ENCODE assay signal across 1 cellular context in the genomic region with DNA sequence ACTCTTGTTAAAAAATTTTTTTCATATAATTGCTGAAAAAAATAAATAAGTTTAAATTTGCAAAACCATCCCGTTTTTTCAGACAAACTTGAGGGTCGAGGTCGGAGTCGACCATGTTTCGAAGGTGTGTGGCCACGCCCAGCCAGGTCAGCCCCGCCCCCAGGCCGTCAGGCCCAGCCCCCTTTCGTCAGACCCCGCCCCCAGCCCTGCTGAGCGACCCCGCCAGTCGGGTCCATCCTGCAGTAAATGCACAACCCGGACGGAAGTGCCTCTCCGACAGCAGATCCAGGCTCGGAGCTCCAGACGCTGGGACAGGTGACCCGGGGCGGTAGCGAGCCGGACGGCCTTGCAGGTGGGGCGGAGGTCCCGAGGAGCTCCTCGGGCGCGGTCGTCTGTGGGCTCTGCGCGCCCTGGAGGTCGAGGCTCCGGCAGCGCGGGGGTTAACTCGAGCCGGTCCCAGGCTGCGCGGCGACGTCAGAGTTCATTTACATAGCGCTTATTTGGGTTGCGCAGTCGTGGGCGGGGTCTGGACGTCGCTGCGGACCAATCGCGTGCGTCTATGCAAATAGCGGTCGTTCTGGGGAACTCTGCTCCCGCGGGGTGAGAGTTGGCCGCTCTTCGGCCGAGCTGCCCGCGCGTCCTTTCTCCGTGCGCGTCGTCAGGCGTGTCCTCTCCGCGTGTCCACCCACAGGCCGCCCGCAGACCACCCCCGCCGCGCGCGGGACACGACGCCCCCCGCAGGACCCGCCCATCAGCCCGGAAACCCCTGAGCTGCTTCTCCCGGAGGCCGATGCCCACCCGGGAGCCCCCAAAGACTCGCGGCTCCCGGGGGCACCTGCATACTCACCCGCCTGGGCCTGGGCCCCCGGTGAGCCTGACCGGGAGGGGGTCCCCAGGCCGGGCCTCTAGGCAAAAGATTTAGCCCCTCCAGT.
TF ChIP-seq lines count a peak whose summit lies in the region.

A gene with protein sequence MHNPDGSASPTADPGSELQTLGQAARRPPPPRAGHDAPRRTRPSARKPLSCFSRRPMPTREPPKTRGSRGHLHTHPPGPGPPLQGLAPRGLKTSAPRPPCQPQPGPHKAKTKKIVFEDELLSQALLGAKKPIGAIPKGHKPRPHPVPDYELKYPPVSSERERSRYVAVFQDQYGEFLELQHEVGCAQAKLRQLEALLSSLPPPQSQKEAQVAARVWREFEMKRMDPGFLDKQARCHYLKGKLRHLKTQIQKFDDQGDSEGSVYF (plus strand): TSS at position 225 of the 932 bp plus-strand sequence. CDS start 22 bp downstream, at position 247.

TF ChIP-seq in HepG2, 621 proteins besides CTCF, POLR2A, EP300 and RAD21 (continued from another document and continues in another):
- TF ChIP-seq KDM5A (IDR thresholded peaks at IDR 0.05; ENCODE audit: borderline replicate concordance, low read length) (peak; percentile 52; the same call in 1 of the 2 replicates), ZNF557 (CRISPR knock-in tag; IDR thresholded peaks at IDR 0.05) (no peak), LCORL (IDR thresholded peaks at IDR 0.05) (no peak), LCORL (CRISPR knock-in tag; IDR thresholded peaks at IDR 0.05) (peak; percentile 67; the same call in 1 of the 2 replicates), CC2D1A (CRISPR knock-in tag; IDR thresholded peaks at IDR 0.05) (no peak), ZNF235 (CRISPR knock-in tag; IDR thresholded peaks at IDR 0.05; ENCODE audit: borderline replicate concordance) (peak; percentile 91; the same call in 1 of the 2 replicates), CHD2 (IDR thresholded peaks at IDR 0.05; ENCODE audit: low read depth, low read length) (peak; percentile 72; the same call in 1 of the 2 replicates), PHF21A (CRISPR knock-in tag; IDR thresholded peaks at IDR 0.05) (peak; percentile 81), GZF1 (CRISPR knock-in tag; IDR thresholded peaks at IDR 0.05) (peak; percentile 57; the same call in 1 of the 2 replicates), SATB2 (CRISPR knock-in tag; IDR thresholded peaks at IDR 0.05) (0 out of 2 replicates have a peak, but pooled peaks have one; percentile 59), BRCA1 (CRISPR knock-in tag; IDR thresholded peaks at IDR 0.05) (no peak), ZNF772 (CRISPR knock-in tag; IDR thresholded peaks at IDR 0.05) (peak; percentile 69; the same call in 1 of the 2 replicates), ZMYM2 (CRISPR knock-in tag; IDR thresholded peaks at IDR 0.05) (no peak), ZNF761 (CRISPR knock-in tag; conservative IDR thresholded peaks at IDR 0.05) (no peak), ZNF543 (CRISPR knock-in tag; IDR thresholded peaks at IDR 0.05) (peak; percentile 68), ZNF598 (CRISPR knock-in tag; IDR thresholded peaks at IDR 0.05; ENCODE audit: borderline replicate concordance) (no peak), ZNF720 (CRISPR knock-in tag; IDR thresholded peaks at IDR 0.05) (no peak), CHD4 (IDR thresholded peaks at IDR 0.05; ENCODE audit: borderline replicate concordance, low read length) (no peak), ZFP36L1 (CRISPR knock-in tag; IDR thresholded peaks at IDR 0.05) (no peak), RBM22 (optimal IDR thresholded peaks at IDR 0.05; ENCODE audit: low read length) (no peak), ZNF724P (CRISPR knock-in tag; IDR thresholded peaks at IDR 0.05; ENCODE audit: borderline replicate concordance) (no peak), ZSCAN30 (CRISPR knock-in tag; IDR thresholded peaks at IDR 0.05) (no peak), ZFAT (CRISPR knock-in tag; conservative IDR thresholded peaks at IDR 0.05) (peak; percentile 82; the same call in 1 of the 2 replicates), ZNF703 (CRISPR knock-in tag; IDR thresholded peaks at IDR 0.05; ENCODE audit: borderline replicate concordance) (0 out of 2 replicates have a peak, but pooled peaks have one; percentile 61), ZNF713 (CRISPR knock-in tag; IDR thresholded peaks at IDR 0.05) (no peak), SP4 (CRISPR knock-in tag; IDR thresholded peaks at IDR 0.05) (peak; percentile 91), TARDBP (CRISPR knock-in tag; IDR thresholded peaks at IDR 0.05) (peak; percentile 47; the same call in 1 of the 2 replicates), PRMT3 (CRISPR knock-in tag; IDR thresholded peaks at IDR 0.05; ENCODE audit: borderline replicate concordance, low read depth) (no peak), PAWR (CRISPR knock-in tag; IDR thresholded peaks at IDR 0.05; ENCODE audit: borderline replicate concordance) (no peak), CENPT (CRISPR knock-in tag; IDR thresholded peaks at IDR 0.05; ENCODE audit: low read depth) (no peak), GATAD1 (CRISPR knock-in tag; IDR thresholded peaks at IDR 0.05) (peak; percentile 59; the same call in 1 of the 2 replicates), ZNF749 (CRISPR knock-in tag; IDR thresholded peaks at IDR 0.05; ENCODE audit: borderline replicate concordance) (no peak), ZNF136 (CRISPR knock-in tag; IDR thresholded peaks at IDR 0.05; ENCODE audit: low read depth) (no peak), PHF8 (CRISPR knock-in tag; IDR thresholded peaks at IDR 0.05) (peak; percentile 84), ZFYVE20 (CRISPR knock-in tag; IDR thresholded peaks at IDR 0.05; ENCODE audit: borderline replicate concordance, low read depth) (no peak), NFRKB (IDR thresholded peaks at IDR 0.05) (no peak)
- TF ChIP-seq, protein P1, sequence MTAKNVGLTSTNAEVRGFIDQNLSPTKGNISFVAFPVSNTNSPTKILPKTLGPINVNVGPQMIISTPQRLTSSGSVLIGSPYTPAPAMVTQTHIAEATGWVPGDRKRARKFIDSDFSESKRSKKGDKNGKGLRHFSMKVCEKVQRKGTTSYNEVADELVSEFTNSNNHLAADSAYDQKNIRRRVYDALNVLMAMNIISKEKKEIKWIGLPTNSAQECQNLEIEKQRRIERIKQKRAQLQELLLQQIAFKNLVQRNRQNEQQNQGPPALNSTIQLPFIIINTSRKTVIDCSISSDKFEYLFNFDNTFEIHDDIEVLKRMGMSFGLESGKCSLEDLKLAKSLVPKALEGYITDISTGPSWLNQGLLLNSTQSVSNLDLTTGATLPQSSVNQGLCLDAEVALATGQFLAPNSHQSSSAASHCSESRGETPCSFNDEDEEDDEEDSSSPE (CRISPR knock-in tag; IDR thresholded peaks at IDR 0.05), result 0 out of 2 replicates have a peak, but pooled peaks have one; percentile 12
- TF ChIP-seq, protein P2, sequence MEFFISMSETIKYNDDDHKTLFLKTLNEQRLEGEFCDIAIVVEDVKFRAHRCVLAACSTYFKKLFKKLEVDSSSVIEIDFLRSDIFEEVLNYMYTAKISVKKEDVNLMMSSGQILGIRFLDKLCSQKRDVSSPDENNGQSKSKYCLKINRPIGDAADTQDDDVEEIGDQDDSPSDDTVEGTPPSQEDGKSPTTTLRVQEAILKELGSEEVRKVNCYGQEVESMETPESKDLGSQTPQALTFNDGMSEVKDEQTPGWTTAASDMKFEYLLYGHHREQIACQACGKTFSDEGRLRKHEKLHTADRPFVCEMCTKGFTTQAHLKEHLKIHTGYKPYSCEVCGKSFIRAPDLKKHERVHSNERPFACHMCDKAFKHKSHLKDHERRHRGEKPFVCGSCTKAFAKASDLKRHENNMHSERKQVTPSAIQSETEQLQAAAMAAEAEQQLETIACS (CRISPR knock-in tag; IDR thresholded peaks at IDR 0.05), result peak; percentile 34; the same call in 1 of the 2 replicates
- TF ChIP-seq, protein P3, sequence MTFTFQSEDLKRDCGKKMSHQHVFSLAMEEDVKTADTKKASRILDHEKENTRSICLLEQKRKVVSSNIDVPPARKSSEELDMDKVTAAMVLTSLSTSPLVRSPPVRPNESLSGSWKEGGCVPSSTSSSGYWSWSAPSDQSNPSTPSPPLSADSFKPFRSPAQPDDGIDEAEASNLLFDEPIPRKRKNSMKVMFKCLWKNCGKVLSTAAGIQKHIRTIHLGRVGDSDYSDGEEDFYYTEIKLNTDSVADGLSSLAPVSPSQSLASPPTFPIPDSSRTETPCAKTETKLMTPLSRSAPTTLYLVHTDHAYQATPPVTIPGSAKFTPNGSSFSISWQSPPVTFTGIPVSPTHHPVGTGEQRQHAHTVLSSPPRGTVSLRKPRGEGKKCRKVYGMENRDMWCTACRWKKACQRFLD (CRISPR knock-in tag; IDR thresholded peaks at IDR 0.05; ENCODE audit: borderline replicate concordance), result no peak; the same call in 1 of the 2 replicates
- TF ChIP-seq, protein P4, sequence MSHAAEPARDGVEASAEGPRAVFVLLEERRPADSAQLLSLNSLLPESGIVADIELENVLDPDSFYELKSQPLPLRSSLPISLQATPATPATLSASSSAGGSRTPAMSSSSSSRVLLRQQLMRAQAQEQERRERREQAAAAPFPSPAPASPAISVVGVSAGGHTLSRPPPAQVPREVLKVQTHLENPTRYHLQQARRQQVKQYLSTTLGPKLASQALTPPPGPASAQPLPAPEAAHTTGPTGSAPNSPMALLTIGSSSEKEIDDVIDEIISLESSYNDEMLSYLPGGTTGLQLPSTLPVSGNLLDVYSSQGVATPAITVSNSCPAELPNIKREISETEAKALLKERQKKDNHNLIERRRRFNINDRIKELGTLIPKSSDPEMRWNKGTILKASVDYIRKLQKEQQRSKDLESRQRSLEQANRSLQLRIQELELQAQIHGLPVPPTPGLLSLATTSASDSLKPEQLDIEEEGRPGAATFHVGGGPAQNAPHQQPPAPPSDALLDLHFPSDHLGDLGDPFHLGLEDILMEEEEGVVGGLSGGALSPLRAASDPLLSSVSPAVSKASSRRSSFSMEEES (CRISPR knock-in tag; IDR thresholded peaks at IDR 0.05), result peak; percentile 32; the same call in 1 of the 2 replicates
- TF ChIP-seq, protein P5, sequence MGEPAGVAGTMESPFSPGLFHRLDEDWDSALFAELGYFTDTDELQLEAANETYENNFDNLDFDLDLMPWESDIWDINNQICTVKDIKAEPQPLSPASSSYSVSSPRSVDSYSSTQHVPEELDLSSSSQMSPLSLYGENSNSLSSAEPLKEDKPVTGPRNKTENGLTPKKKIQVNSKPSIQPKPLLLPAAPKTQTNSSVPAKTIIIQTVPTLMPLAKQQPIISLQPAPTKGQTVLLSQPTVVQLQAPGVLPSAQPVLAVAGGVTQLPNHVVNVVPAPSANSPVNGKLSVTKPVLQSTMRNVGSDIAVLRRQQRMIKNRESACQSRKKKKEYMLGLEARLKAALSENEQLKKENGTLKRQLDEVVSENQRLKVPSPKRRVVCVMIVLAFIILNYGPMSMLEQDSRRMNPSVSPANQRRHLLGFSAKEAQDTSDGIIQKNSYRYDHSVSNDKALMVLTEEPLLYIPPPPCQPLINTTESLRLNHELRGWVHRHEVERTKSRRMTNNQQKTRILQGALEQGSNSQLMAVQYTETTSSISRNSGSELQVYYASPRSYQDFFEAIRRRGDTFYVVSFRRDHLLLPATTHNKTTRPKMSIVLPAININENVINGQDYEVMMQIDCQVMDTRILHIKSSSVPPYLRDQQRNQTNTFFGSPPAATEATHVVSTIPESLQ (CRISPR knock-in tag; conservative IDR thresholded peaks at IDR 0.05), result no peak
- TF ChIP-seq, protein P6, sequence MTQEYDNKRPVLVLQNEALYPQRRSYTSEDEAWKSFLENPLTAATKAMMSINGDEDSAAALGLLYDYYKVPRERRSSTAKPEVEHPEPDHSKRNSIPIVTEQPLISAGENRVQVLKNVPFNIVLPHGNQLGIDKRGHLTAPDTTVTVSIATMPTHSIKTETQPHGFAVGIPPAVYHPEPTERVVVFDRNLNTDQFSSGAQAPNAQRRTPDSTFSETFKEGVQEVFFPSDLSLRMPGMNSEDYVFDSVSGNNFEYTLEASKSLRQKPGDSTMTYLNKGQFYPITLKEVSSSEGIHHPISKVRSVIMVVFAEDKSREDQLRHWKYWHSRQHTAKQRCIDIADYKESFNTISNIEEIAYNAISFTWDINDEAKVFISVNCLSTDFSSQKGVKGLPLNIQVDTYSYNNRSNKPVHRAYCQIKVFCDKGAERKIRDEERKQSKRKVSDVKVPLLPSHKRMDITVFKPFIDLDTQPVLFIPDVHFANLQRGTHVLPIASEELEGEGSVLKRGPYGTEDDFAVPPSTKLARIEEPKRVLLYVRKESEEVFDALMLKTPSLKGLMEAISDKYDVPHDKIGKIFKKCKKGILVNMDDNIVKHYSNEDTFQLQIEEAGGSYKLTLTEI (CRISPR knock-in tag; conservative IDR thresholded peaks at IDR 0.05), result no peak
- TF ChIP-seq, protein P7, sequence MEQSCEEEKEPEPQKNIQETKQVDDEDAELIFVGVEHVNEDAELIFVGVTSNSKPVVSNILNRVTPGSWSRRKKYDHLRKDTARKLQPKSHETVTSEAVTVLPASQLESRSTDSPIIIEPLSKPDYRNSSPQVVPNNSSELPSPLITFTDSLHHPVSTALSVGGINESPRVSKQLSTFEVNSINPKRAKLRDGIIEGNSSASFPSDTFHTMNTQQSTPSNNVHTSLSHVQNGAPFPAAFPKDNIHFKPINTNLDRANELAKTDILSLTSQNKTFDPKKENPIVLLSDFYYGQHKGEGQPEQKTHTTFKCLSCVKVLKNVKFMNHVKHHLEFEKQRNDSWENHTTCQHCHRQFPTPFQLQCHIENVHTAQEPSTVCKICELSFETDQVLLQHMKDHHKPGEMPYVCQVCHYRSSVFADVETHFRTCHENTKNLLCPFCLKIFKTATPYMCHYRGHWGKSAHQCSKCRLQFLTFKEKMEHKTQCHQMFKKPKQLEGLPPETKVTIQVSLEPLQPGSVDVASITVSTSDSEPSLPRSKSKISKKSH (CRISPR knock-in tag; IDR thresholded peaks at IDR 0.05; ENCODE audit: borderline replicate concordance), result peak; percentile 10; the same call in 1 of the 2 replicates
- TF ChIP-seq, protein P8, sequence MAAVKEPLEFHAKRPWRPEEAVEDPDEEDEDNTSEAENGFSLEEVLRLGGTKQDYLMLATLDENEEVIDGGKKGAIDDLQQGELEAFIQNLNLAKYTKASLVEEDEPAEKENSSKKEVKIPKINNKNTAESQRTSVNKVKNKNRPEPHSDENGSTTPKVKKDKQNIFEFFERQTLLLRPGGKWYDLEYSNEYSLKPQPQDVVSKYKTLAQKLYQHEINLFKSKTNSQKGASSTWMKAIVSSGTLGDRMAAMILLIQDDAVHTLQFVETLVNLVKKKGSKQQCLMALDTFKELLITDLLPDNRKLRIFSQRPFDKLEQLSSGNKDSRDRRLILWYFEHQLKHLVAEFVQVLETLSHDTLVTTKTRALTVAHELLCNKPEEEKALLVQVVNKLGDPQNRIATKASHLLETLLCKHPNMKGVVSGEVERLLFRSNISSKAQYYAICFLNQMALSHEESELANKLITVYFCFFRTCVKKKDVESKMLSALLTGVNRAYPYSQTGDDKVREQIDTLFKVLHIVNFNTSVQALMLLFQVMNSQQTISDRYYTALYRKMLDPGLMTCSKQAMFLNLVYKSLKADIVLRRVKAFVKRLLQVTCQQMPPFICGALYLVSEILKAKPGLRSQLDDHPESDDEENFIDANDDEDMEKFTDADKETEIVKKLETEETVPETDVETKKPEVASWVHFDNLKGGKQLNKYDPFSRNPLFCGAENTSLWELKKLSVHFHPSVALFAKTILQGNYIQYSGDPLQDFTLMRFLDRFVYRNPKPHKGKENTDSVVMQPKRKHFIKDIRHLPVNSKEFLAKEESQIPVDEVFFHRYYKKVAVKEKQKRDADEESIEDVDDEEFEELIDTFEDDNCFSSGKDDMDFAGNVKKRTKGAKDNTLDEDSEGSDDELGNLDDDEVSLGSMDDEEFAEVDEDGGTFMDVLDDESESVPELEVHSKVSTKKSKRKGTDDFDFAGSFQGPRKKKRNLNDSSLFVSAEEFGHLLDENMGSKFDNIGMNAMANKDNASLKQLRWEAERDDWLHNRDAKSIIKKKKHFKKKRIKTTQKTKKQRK (IDR thresholded peaks at IDR 0.05; ENCODE audit: low read length), result no peak
